Comparison of ENCODE assay signal across 1 cellular context in the genomic region with DNA sequence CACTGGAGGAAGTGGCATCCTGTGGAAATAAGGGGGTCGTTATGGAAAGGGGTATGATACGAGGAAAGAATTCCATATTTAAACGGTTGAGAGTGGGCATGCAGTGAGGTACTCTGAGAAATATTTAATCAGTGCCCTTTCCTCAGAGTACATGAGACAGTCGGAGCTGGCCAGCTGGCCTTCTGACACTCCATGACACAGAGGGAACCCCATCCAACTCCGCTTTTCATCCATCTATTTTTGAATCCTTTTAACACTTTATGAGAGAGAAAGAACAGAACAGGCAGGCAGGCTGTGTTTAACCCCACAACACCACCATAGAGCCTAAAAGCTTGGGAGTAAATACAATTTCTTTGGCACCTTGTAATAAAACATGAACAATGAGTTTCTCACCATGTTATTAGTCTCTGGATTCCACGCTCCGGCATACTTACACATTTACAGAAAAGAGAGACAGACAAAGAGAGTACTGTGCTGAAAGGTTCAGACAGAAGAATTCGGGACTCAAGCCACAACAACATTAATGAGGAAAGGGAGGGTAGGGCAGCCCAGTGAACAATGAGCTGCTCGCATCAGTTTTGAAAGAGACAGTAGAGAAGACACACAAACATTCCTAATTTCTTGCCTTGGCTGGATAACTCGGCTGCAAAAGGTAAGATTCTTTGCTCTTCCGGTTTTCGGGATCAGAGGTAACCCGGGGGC.
TF ChIP-seq lines count a peak whose summit lies in the region.

No MANE protein-coding gene starts in this region.

TF ChIP-seq in WTC11, 78 proteins besides CTCF, POLR2A, EP300 and RAD21 (continued from another document):
- TF ChIP-seq, protein P1, sequence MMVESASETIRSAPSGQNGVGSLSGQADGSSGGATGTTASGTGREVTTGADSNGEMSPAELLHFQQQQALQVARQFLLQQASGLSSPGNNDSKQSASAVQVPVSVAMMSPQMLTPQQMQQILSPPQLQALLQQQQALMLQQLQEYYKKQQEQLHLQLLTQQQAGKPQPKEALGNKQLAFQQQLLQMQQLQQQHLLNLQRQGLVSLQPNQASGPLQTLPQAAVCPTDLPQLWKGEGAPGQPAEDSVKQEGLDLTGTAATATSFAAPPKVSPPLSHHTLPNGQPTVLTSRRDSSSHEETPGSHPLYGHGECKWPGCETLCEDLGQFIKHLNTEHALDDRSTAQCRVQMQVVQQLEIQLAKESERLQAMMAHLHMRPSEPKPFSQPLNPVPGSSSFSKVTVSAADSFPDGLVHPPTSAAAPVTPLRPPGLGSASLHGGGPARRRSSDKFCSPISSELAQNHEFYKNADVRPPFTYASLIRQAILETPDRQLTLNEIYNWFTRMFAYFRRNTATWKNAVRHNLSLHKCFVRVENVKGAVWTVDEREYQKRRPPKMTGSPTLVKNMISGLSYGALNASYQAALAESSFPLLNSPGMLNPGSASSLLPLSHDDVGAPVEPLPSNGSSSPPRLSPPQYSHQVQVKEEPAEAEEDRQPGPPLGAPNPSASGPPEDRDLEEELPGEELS (CRISPR knock-in tag; IDR thresholded peaks at IDR 0.05): no peak
- TF ChIP-seq ZNF317 (CRISPR knock-in tag; IDR thresholded peaks at IDR 0.05; ENCODE audit: borderline replicate concordance, low read depth) (no peak), TCF7 (CRISPR knock-in tag; IDR thresholded peaks at IDR 0.05; ENCODE audit: low read depth) (no peak), ETV6 (CRISPR knock-in tag; IDR thresholded peaks at IDR 0.05) (no peak), JUN (CRISPR knock-in tag; IDR thresholded peaks at IDR 0.05) (no peak), EMX1 (CRISPR knock-in tag; IDR thresholded peaks at IDR 0.05) (no peak), SMAD4 (CRISPR knock-in tag; IDR thresholded peaks at IDR 0.05) (no peak)
- TF ChIP-seq, protein P2, sequence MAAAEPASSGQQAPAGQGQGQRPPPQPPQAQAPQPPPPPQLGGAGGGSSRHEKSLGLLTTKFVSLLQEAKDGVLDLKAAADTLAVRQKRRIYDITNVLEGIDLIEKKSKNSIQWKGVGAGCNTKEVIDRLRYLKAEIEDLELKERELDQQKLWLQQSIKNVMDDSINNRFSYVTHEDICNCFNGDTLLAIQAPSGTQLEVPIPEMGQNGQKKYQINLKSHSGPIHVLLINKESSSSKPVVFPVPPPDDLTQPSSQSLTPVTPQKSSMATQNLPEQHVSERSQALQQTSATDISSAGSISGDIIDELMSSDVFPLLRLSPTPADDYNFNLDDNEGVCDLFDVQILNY (CRISPR knock-in tag; IDR thresholded peaks at IDR 0.05): no peak
TF ChIP-seq in WTC11: peak in this region for 0.
